In genomic region chr3:29071077-29071634, GRCh38 we compare ENCODE assay signal across 1 cellular context.
TF ChIP-seq lines count a peak whose summit lies in the region.

No MANE protein-coding gene starts in this region.

TF ChIP-seq in SK-N-SH, 30 proteins besides CTCF, POLR2A, EP300 and RAD21 (continued from another document):
- TF ChIP-seq EZH2phosphoT487 (IDR thresholded peaks at IDR 0.05; ENCODE audit: borderline replicate concordance, low read depth), result no peak
- no peak for TF ChIP-seq SMC3 (IDR thresholded peaks at IDR 0.05; ENCODE audit: low read depth, low read length)
- no peak for TF ChIP-seq TAF1 (IDR thresholded peaks at IDR 0.05; ENCODE audit: borderline replicate concordance, low read depth, low read length)
- no peak for TF ChIP-seq TCF12 (IDR thresholded peaks at IDR 0.05)
- TF ChIP-seq NFIC (IDR thresholded peaks at IDR 0.05; ENCODE audit: borderline replicate concordance), result no peak
- TF ChIP-seq GATA2 (CRISPR knock-in tag; IDR thresholded peaks at IDR 0.05), result no peak
- no peak for TF ChIP-seq RXRA (IDR thresholded peaks at IDR 0.05; ENCODE audit: borderline replicate concordance, low read depth)
